In the genomic region with DNA sequence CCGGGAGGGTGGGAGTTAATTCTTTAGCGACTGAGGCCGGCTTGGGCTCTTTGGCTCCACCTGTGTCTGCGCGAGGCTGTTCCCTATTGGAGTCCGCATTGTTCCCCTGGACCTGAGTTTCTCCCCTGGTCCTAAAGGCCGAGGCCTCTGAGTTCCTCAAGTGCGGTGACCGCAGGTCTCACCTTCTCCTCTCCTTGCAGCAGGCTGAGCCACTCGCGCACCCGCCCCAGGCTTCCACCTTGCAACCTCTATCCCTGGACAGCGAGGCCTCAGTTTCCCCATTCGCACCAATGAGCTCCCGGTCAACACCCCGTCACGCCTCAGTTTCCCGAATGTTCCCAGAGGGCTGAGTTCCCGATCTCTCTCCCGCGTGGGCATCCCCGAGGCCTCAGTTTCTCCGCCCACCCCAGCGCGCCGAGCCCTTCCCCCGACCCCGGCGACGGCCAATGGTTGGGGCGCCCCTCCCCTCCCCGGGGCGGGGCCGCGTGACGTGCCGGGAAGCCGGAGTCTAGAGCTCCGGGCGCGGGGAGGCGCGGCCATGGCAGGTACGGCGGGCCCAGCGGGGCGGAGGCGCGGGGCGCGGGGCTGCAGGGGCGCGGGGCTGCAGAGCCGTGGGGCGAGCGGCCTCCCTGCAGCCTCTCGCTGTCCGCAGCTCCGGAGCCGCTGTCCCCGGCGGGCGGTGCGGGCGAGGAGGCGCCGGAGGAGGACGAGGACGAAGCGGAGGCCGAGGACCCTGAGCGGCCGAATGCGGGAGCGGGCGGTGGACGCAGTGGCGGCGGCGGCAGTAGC, we compare ENCODE assay signal across 1 cellular context.
A peak's percentile ranks its signal among the peaks of the same experiment; 100 is the strongest.
TF ChIP-seq lines count a peak whose summit lies in the region.

A gene with protein sequence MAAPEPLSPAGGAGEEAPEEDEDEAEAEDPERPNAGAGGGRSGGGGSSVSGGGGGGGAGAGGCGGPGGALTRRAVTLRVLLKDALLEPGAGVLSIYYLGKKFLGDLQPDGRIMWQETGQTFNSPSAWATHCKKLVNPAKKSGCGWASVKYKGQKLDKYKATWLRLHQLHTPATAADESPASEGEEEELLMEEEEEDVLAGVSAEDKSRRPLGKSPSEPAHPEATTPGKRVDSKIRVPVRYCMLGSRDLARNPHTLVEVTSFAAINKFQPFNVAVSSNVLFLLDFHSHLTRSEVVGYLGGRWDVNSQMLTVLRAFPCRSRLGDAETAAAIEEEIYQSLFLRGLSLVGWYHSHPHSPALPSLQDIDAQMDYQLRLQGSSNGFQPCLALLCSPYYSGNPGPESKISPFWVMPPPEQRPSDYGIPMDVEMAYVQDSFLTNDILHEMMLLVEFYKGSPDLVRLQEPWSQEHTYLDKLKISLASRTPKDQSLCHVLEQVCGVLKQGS (plus strand): TSS at position 507 of the 789 bp plus-strand sequence. CDS start 32 bp downstream, at position 539.

TF ChIP-seq in SK-N-SH, 30 proteins besides CTCF, POLR2A, EP300 and RAD21 (continued from another document):
- TF ChIP-seq, protein P1, sequence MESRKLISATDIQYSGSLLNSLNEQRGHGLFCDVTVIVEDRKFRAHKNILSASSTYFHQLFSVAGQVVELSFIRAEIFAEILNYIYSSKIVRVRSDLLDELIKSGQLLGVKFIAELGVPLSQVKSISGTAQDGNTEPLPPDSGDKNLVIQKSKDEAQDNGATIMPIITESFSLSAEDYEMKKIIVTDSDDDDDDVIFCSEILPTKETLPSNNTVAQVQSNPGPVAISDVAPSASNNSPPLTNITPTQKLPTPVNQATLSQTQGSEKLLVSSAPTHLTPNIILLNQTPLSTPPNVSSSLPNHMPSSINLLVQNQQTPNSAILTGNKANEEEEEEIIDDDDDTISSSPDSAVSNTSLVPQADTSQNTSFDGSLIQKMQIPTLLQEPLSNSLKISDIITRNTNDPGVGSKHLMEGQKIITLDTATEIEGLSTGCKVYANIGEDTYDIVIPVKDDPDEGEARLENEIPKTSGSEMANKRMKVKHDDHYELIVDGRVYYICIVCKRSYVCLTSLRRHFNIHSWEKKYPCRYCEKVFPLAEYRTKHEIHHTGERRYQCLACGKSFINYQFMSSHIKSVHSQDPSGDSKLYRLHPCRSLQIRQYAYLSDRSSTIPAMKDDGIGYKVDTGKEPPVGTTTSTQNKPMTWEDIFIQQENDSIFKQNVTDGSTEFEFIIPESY (IDR thresholded peaks at IDR 0.05; ENCODE audit: borderline replicate concordance, low read depth) = no peak
- TF ChIP-seq, protein P2, sequence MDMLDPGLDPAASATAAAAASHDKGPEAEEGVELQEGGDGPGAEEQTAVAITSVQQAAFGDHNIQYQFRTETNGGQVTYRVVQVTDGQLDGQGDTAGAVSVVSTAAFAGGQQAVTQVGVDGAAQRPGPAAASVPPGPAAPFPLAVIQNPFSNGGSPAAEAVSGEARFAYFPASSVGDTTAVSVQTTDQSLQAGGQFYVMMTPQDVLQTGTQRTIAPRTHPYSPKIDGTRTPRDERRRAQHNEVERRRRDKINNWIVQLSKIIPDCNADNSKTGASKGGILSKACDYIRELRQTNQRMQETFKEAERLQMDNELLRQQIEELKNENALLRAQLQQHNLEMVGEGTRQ (IDR thresholded peaks at IDR 0.05; ENCODE audit: borderline replicate concordance, low read depth, low read length) = no peak
- peak; percentile 56 for TF ChIP-seq NRF1 (IDR thresholded peaks at IDR 0.05; ENCODE audit: low read depth, low read length)
- no peak for TF ChIP-seq FOSL2 (IDR thresholded peaks at IDR 0.05; ENCODE audit: borderline replicate concordance, low read depth)
- no peak for TF ChIP-seq TEAD4 (IDR thresholded peaks at IDR 0.05; ENCODE audit: borderline replicate concordance, insufficient read depth)
- TF ChIP-seq, protein P3, sequence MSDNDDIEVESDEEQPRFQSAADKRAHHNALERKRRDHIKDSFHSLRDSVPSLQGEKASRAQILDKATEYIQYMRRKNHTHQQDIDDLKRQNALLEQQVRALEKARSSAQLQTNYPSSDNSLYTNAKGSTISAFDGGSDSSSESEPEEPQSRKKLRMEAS (IDR thresholded peaks at IDR 0.05; ENCODE audit: low read depth) = peak; percentile 45
- TF ChIP-seq SIN3A (IDR thresholded peaks at IDR 0.05; ENCODE audit: borderline replicate concordance, low read depth, low read length) = no peak; the same call in 1 of the 2 replicates
- TF ChIP-seq, protein P4, sequence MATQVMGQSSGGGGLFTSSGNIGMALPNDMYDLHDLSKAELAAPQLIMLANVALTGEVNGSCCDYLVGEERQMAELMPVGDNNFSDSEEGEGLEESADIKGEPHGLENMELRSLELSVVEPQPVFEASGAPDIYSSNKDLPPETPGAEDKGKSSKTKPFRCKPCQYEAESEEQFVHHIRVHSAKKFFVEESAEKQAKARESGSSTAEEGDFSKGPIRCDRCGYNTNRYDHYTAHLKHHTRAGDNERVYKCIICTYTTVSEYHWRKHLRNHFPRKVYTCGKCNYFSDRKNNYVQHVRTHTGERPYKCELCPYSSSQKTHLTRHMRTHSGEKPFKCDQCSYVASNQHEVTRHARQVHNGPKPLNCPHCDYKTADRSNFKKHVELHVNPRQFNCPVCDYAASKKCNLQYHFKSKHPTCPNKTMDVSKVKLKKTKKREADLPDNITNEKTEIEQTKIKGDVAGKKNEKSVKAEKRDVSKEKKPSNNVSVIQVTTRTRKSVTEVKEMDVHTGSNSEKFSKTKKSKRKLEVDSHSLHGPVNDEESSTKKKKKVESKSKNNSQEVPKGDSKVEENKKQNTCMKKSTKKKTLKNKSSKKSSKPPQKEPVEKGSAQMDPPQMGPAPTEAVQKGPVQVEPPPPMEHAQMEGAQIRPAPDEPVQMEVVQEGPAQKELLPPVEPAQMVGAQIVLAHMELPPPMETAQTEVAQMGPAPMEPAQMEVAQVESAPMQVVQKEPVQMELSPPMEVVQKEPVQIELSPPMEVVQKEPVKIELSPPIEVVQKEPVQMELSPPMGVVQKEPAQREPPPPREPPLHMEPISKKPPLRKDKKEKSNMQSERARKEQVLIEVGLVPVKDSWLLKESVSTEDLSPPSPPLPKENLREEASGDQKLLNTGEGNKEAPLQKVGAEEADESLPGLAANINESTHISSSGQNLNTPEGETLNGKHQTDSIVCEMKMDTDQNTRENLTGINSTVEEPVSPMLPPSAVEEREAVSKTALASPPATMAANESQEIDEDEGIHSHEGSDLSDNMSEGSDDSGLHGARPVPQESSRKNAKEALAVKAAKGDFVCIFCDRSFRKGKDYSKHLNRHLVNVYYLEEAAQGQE (IDR thresholded peaks at IDR 0.05; ENCODE audit: low read depth, low read length) = no peak
- no peak for TF ChIP-seq RXRA (IDR thresholded peaks at IDR 0.05; ENCODE audit: borderline replicate concordance, low read depth)
- TF ChIP-seq SMC3 (IDR thresholded peaks at IDR 0.05; ENCODE audit: low read depth, low read length) = no peak
- TF ChIP-seq MXI1 (IDR thresholded peaks at IDR 0.05; ENCODE audit: low read depth, low read length) = peak; percentile 28; the same call in 1 of the 2 replicates
- TF ChIP-seq, protein P5, sequence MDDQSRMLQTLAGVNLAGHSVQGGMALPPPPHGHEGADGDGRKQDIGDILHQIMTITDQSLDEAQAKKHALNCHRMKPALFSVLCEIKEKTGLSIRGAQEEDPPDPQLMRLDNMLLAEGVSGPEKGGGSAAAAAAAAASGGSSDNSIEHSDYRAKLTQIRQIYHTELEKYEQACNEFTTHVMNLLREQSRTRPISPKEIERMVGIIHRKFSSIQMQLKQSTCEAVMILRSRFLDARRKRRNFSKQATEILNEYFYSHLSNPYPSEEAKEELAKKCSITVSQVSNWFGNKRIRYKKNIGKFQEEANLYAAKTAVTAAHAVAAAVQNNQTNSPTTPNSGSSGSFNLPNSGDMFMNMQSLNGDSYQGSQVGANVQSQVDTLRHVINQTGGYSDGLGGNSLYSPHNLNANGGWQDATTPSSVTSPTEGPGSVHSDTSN (IDR thresholded peaks at IDR 0.05) = no peak
- TF ChIP-seq FOXJ3 (CRISPR knock-in tag; IDR thresholded peaks at IDR 0.05) = no peak
- peak; percentile 54 for TF ChIP-seq CHD2 (IDR thresholded peaks at IDR 0.05; ENCODE audit: low read length, partially characterized antibody)
- no peak for TF ChIP-seq POLR2AphosphoS5 (IDR thresholded peaks at IDR 0.05; ENCODE audit: low read depth, low read length)
- TF ChIP-seq RCOR1 (IDR thresholded peaks at IDR 0.05; ENCODE audit: low read length) = no peak
- no peak for TF ChIP-seq ELF1 (IDR thresholded peaks at IDR 0.05)
- no peak for TF ChIP-seq GATA2 (CRISPR knock-in tag; IDR thresholded peaks at IDR 0.05)
- TF ChIP-seq RFX5 (IDR thresholded peaks at IDR 0.05; ENCODE audit: low read length) = 0 out of 2 replicates have a peak, but pooled peaks have one; percentile 26
- TF ChIP-seq JUND (IDR thresholded peaks at IDR 0.05) = no peak
- TF ChIP-seq, protein P6, sequence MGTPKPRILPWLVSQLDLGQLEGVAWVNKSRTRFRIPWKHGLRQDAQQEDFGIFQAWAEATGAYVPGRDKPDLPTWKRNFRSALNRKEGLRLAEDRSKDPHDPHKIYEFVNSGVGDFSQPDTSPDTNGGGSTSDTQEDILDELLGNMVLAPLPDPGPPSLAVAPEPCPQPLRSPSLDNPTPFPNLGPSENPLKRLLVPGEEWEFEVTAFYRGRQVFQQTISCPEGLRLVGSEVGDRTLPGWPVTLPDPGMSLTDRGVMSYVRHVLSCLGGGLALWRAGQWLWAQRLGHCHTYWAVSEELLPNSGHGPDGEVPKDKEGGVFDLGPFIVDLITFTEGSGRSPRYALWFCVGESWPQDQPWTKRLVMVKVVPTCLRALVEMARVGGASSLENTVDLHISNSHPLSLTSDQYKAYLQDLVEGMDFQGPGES (IDR thresholded peaks at IDR 0.05; ENCODE audit: low read depth, low read length) = no peak
- TF ChIP-seq GABPA (IDR thresholded peaks at IDR 0.05; ENCODE audit: low read depth) = no peak
- peak; percentile 55; the same call in 1 of the 2 replicates for TF ChIP-seq YY1 (IDR thresholded peaks at IDR 0.05; ENCODE audit: low read depth)
- no peak for TF ChIP-seq NFIC (IDR thresholded peaks at IDR 0.05; ENCODE audit: borderline replicate concordance)
- TF ChIP-seq, protein P7, sequence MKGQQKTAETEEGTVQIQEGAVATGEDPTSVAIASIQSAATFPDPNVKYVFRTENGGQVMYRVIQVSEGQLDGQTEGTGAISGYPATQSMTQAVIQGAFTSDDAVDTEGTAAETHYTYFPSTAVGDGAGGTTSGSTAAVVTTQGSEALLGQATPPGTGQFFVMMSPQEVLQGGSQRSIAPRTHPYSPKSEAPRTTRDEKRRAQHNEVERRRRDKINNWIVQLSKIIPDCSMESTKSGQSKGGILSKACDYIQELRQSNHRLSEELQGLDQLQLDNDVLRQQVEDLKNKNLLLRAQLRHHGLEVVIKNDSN (IDR thresholded peaks at IDR 0.05; ENCODE audit: borderline replicate concordance, low read depth) = no peak
- no peak for TF ChIP-seq MEF2A (IDR thresholded peaks at IDR 0.05; ENCODE audit: borderline replicate concordance, low read depth)
- TF ChIP-seq TCF12 (IDR thresholded peaks at IDR 0.05) = no peak
- no peak for TF ChIP-seq FOXM1 (IDR thresholded peaks at IDR 0.05; ENCODE audit: low read depth)
